2 cellular contexts compared by ENCODE assay signal in the genomic region with DNA sequence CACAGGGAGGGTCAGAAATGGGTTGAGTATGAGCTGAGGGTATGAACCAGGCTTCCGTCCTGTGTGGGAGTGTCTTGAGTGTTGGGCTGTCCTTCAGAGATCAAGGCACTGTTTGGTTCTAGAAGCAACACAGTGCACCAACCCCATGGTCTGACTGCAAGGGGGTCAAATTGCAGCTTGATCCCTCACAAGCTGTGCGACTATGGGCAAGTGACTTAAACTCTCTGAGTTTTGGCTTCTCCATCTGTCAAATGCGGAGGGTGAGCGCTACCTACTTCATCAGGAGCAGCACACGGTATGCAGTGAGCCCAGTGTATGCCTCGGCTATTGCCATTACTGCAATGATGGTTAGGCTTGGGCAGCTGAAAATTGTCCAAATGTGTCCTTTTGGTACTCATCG.
TF ChIP-seq lines count a peak whose summit lies in the region.

No MANE protein-coding gene starts in this region.

TF ChIP-seq in K562, 482 proteins besides CTCF, POLR2A, EP300 and RAD21:
- TF ChIP-seq NEUROD1 (IDR thresholded peaks at IDR 0.05; ENCODE audit: borderline replicate concordance, low read depth, low read length, partially characterized antibody), result no peak
- TF ChIP-seq POLR2G (IDR thresholded peaks at IDR 0.05; ENCODE audit: low read depth, low read length), result no peak
- no peak for TF ChIP-seq TFAP4 (CRISPR knock-in tag; IDR thresholded peaks at IDR 0.05; ENCODE audit: borderline replicate concordance)
- TF ChIP-seq ZNF3 (CRISPR knock-in tag; IDR thresholded peaks at IDR 0.05), result no peak
- no peak for TF ChIP-seq ZNF311 (CRISPR knock-in tag; IDR thresholded peaks at IDR 0.05)
- TF ChIP-seq ZNF699 (CRISPR knock-in tag; IDR thresholded peaks at IDR 0.05; ENCODE audit: insufficient replicate concordance), result no peak
- TF ChIP-seq MECOM (CRISPR knock-in tag; IDR thresholded peaks at IDR 0.05), result no peak
- TF ChIP-seq GABPB2 (CRISPR knock-in tag; conservative IDR thresholded peaks at IDR 0.05), result no peak
- no peak for TF ChIP-seq YY1 (IDR thresholded peaks at IDR 0.05; ENCODE audit: borderline replicate concordance in 1 of 3, control insufficient read depth in 1 of 3, extremely low read depth in 1 of 3, insufficient read depth in 3 of 3, insufficient read length in 1 of 3, insufficient replicate concordance in 2 of 3, low read depth in 1 of 3, low read length in 2 of 3)
- TF ChIP-seq, protein P1, sequence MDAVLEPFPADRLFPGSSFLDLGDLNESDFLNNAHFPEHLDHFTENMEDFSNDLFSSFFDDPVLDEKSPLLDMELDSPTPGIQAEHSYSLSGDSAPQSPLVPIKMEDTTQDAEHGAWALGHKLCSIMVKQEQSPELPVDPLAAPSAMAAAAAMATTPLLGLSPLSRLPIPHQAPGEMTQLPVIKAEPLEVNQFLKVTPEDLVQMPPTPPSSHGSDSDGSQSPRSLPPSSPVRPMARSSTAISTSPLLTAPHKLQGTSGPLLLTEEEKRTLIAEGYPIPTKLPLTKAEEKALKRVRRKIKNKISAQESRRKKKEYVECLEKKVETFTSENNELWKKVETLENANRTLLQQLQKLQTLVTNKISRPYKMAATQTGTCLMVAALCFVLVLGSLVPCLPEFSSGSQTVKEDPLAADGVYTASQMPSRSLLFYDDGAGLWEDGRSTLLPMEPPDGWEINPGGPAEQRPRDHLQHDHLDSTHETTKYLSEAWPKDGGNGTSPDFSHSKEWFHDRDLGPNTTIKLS (IDR thresholded peaks at IDR 0.05; ENCODE audit: borderline replicate concordance, low read depth), result no peak

TF ChIP-seq in H1, 55 proteins besides CTCF, POLR2A, EP300 and RAD21:
- TF ChIP-seq TEAD4 (IDR thresholded peaks at IDR 0.05; ENCODE audit: low read depth, low read length), result no peak
- no peak for TF ChIP-seq BRCA1 (IDR thresholded peaks at IDR 0.05; ENCODE audit: low read depth, low read length)
- no peak for TF ChIP-seq KDM5A (IDR thresholded peaks at IDR 0.05; ENCODE audit: low read length)
- TF ChIP-seq MAX (IDR thresholded peaks at IDR 0.05), result no peak
- TF ChIP-seq CBX8 (IDR thresholded peaks at IDR 0.05; ENCODE audit: borderline replicate concordance, low read depth, low read length), result no peak
- TF ChIP-seq KDM1A (IDR thresholded peaks at IDR 0.05; ENCODE audit: borderline replicate concordance, low read length), result no peak
- no peak for TF ChIP-seq NANOG (IDR thresholded peaks at IDR 0.05; ENCODE audit: insufficient read depth, low read depth, low read length, poor library complexity, severe bottlenecking)
- no peak for TF ChIP-seq SIRT6 (IDR thresholded peaks at IDR 0.05; ENCODE audit: low read length)
- no peak for TF ChIP-seq CHD2 (IDR thresholded peaks at IDR 0.05; ENCODE audit: low read length)
- TF ChIP-seq, protein P2, sequence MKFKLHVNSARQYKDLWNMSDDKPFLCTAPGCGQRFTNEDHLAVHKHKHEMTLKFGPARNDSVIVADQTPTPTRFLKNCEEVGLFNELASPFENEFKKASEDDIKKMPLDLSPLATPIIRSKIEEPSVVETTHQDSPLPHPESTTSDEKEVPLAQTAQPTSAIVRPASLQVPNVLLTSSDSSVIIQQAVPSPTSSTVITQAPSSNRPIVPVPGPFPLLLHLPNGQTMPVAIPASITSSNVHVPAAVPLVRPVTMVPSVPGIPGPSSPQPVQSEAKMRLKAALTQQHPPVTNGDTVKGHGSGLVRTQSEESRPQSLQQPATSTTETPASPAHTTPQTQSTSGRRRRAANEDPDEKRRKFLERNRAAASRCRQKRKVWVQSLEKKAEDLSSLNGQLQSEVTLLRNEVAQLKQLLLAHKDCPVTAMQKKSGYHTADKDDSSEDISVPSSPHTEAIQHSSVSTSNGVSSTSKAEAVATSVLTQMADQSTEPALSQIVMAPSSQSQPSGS (IDR thresholded peaks at IDR 0.05; ENCODE audit: low read length), result no peak
- TF ChIP-seq GABPA (IDR thresholded peaks at IDR 0.05; ENCODE audit: borderline replicate concordance, insufficient read depth, low read length), result no peak
